In the genomic region with DNA sequence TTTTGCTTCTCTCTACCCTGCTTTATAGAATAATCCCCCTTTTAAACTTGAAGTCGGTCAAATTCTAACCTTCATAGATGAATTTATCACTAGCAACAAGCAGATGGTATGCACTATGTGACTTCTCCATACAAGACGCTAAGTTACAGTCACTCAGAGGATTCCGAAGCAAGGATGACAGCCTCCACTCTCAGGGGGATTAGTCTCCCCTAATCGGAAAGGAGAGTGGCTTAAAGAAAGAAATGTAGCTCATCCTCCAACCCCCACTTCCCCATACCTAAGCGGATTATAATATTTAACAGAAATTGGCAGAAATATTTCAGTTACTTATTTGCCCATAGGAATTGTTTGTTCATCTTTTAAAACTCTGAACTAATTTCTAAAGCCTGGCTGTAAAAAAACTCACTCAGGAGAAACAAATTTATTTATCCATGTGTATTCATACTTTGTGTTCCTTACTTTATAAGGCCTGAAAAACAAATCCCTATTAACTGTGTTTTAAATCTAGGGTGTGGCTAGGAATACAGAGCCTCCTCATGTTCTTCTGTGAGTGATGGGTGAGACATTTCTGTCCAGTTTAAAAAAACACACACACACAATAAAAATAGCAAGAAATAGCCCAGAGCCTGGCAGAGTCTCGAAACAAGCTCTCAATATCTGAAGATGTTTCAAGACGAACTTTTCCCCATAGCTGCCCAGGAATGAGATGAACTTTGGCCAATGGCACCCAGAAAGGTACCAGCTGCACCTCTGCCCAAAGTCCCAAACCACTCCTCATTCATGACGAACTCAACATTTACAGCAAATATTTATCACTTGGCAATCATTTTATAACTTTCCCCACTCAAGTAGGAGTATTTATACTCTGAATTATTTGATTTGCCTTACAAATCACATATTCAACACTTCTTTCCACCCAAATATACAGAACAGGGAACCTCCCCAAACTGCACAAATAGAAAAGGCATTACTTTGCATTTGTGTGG, we compare ENCODE assay signal across 1 cellular context.
TF ChIP-seq lines count a peak whose summit lies in the region.

No MANE protein-coding gene starts in this region.

TF ChIP-seq in HepG2, 621 proteins besides CTCF, POLR2A, EP300 and RAD21:
- TF ChIP-seq HMG20B (CRISPR knock-in tag; conservative IDR thresholded peaks at IDR 0.05): no peak
- no peak for TF ChIP-seq ZBTB21 (CRISPR knock-in tag; IDR thresholded peaks at IDR 0.05)
- TF ChIP-seq SIX1 (CRISPR knock-in tag; IDR thresholded peaks at IDR 0.05; ENCODE audit: borderline replicate concordance): no peak
- no peak for TF ChIP-seq MTF1 (CRISPR knock-in tag; IDR thresholded peaks at IDR 0.05)
- TF ChIP-seq, protein P1, sequence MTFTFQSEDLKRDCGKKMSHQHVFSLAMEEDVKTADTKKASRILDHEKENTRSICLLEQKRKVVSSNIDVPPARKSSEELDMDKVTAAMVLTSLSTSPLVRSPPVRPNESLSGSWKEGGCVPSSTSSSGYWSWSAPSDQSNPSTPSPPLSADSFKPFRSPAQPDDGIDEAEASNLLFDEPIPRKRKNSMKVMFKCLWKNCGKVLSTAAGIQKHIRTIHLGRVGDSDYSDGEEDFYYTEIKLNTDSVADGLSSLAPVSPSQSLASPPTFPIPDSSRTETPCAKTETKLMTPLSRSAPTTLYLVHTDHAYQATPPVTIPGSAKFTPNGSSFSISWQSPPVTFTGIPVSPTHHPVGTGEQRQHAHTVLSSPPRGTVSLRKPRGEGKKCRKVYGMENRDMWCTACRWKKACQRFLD (CRISPR knock-in tag; IDR thresholded peaks at IDR 0.05; ENCODE audit: borderline replicate concordance): no peak
- no peak for TF ChIP-seq ARNT2 (CRISPR knock-in tag; IDR thresholded peaks at IDR 0.05; ENCODE audit: low read depth)
- no peak for TF ChIP-seq DNMT1 (CRISPR knock-in tag; IDR thresholded peaks at IDR 0.05)
- TF ChIP-seq ZSCAN9 (CRISPR knock-in tag; IDR thresholded peaks at IDR 0.05; ENCODE audit: borderline replicate concordance): no peak
- no peak for TF ChIP-seq ZKSCAN5 (CRISPR knock-in tag; IDR thresholded peaks at IDR 0.05)
- TF ChIP-seq ZNF30 (CRISPR knock-in tag; IDR thresholded peaks at IDR 0.05): no peak
- no peak for TF ChIP-seq CBX1 (IDR thresholded peaks at IDR 0.05; ENCODE audit: low read depth)
- TF ChIP-seq RBFOX2 (IDR thresholded peaks at IDR 0.05; ENCODE audit: low read depth, low read length): no peak
- TF ChIP-seq ZNF841 (CRISPR knock-in tag; IDR thresholded peaks at IDR 0.05; ENCODE audit: borderline replicate concordance): no peak
- no peak for TF ChIP-seq ZNF720 (CRISPR knock-in tag; IDR thresholded peaks at IDR 0.05)
- TF ChIP-seq ZBTB34 (CRISPR knock-in tag; IDR thresholded peaks at IDR 0.05): no peak
- no peak for TF ChIP-seq ZC3H4 (CRISPR knock-in tag; IDR thresholded peaks at IDR 0.05; ENCODE audit: borderline replicate concordance)
